In genomic region chr12:58415716-58416115, GRCh38 we compare ENCODE assay signal across 22 cellular contexts.
A peak's percentile ranks its signal among the peaks of the same experiment; 100 is the strongest.
DNase-seq lines count a peak whose midpoint lies in the region; ATAC-seq, FAIRE-seq and TF ChIP-seq lines count a peak whose summit lies in the region.
"Had no signal": no experiment of that assay in that cellular context is flagged by ENCODE, and none has a peak within 500 bp of the region (broad histone marks: within the 10 kb centered on the region; RNA-seq: fewer than 3 reads in every experiment).

No MANE protein-coding gene starts in this region.

- no peaks in the 10 kb centered on the region for H3K36me3 Mint-ChIP-seq in HFFc6 (ENCODE audit: low read depth)
- H3K36me3 Mint-ChIP-seq: CD4-positive, CD25-positive, alpha-beta regulatory T cell; natural killer cell treated with Interleukin-12 subunit alpha and Interleukin-12 subunit beta and Interleukin-15 and Interleukin-18, amount 100 ng/mL, for 72 hours had no signal

- CTCF ChIA-PET in A549 (lab: Yijun Ruan, JAX): interaction anchor here (0.8 to 1.9 kb wide), 6 partner anchors 10 to 734 kb away, joined by 3 to 5 read pairs (median 4); no protein-coding TSS in a partner anchor

- peak overlapping the region; percentile 83 for H3K27ac Mint-ChIP-seq in HFFc6
- H3K27ac Mint-ChIP-seq: CD4-positive, CD25-positive, alpha-beta regulatory T cell; natural killer cell treated with Interleukin-12 subunit alpha and Interleukin-12 subunit beta and Interleukin-15 and Interleukin-18, amount 100 ng/mL, for 72 hours had no signal

- H3K36me3 ChIP-seq in adipocyte (ENCODE audit: control insufficient read depth, insufficient read depth, low read length, severe bottlenecking): no peaks in the 10 kb centered on the region
- no peaks in the 10 kb centered on the region for H3K36me3 ChIP-seq in mesodermal cell (ENCODE audit: control insufficient read depth, insufficient read depth, low read length)
- H3K36me3 ChIP-seq: suprapubic skin had no signal

- H3K4me3 Mint-ChIP-seq in HFFc6: no peak overlapping the region
- H3K4me3 Mint-ChIP-seq: CD4-positive, CD25-positive, alpha-beta regulatory T cell; natural killer cell treated with Interleukin-12 subunit alpha and Interleukin-12 subunit beta and Interleukin-15 and Interleukin-18, amount 100 ng/mL, for 72 hours had no signal

- peak overlapping the region; percentile 56 to 73 for H3K27ac ChIP-seq in A549
- peak overlapping the region; percentile 68 for H3K27ac ChIP-seq in mesodermal cell (ENCODE audit: low read depth, low read length, severe bottlenecking)
- H3K27ac ChIP-seq: suprapubic skin had no signal

- no peaks in the 10 kb centered on the region for H3K9me3 Mint-ChIP-seq in HFFc6

- peaks cover 67% of the 10 kb centered on the region for H3K4me1 Mint-ChIP-seq in HFFc6 (ENCODE audit: low read depth)

- H3K4me2 ChIP-seq in A549: peak overlapping the region; percentile 24; the same call in 2 of the 3 replicates

- H3K9me3 ChIP-seq in A549 (no peaks in the 10 kb centered on the region), adipocyte (ENCODE audit: control insufficient read depth, low read length) (no peaks in the 10 kb centered on the region), mesodermal cell (ENCODE audit: control insufficient read depth, low read length) (no peaks in the 10 kb centered on the region)
- H3K9me3 ChIP-seq: suprapubic skin had no signal

- no peak for TF ChIP-seq RAD21 in A549 (conservative IDR thresholded peaks at IDR 0.05 in 1 of 2, IDR thresholded peaks at IDR 0.05 in 1 of 2)

- H3K27me3 Mint-ChIP-seq in HFFc6 (ENCODE audit: insufficient read depth): no peaks in the 10 kb centered on the region; the same call in 1 of the 2 replicates

- H3K4me3 ChIP-seq in A549 (no peak overlapping the region), adipocyte (ENCODE audit: low read length) (no peak overlapping the region), mesodermal cell (ENCODE audit: extremely low read depth, insufficient read depth, low read length, poor library complexity, severe bottlenecking) (no peak overlapping the region)
- H3K4me3 ChIP-seq: suprapubic skin had no signal

- peak overlapping the region; percentile 80 for H3K9ac ChIP-seq in adipocyte (ENCODE audit: low read length)

- peak; percentile 28 to 48; a peak in 3 of 6 replicates for ATAC-seq in A549
- ATAC-seq in HG03457 (IDR thresholded peaks at IDR 0.05; ENCODE audit: unreplicated experiment): no peak
- ATAC-seq in HG02610 (IDR thresholded peaks at IDR 0.05; ENCODE audit: unreplicated experiment): no peak
- ATAC-seq in GM21786 (IDR thresholded peaks at IDR 0.05; ENCODE audit: unreplicated experiment): no peak
- ATAC-seq: natural killer cell treated with Interleukin-12 subunit alpha and Interleukin-12 subunit beta and Interleukin-15 and Interleukin-18, amount 100 ng/mL, for 72 hours had no signal

- H3K4me1 ChIP-seq in A549 (peaks cover 52% of the 10 kb centered on the region), adipocyte (ENCODE audit: control insufficient read depth, insufficient read depth, low read length) (peaks cover 59% of the 10 kb centered on the region), mesodermal cell (ENCODE audit: control insufficient read depth, insufficient read depth, low read length, poor library complexity, severe bottlenecking) (peaks cover 23% of the 10 kb centered on the region)

- POLR2A ChIA-PET in A549 (lab: Yijun Ruan, JAX): no interaction called here

- TF ChIP-seq POLR2A in A549 (IDR thresholded peaks at IDR 0.05; ENCODE audit: low read length): no peak

- no peak for TF ChIP-seq EP300 in A549 (IDR thresholded peaks at IDR 0.05)

- no peak for FAIRE-seq in A549 (lab: Jason Lieb, UNC)
- FAIRE-seq: A204.1, islet of Langerhans had no signal

- TF ChIP-seq CTCF in A549 (IDR thresholded peaks at IDR 0.05): no peak
- TF ChIP-seq CTCF in HFFc6 (IDR thresholded peaks at IDR 0.05): no peak

- DNase-seq in A549 (ENCODE audit: low read depth in 1 of 2, low spot score in 1 of 2): no peak
- DNase-seq in HFFc6: no peak
- no peak for DNase-seq in adipocyte (ENCODE audit: low read depth)
- DNase-seq in NCI-H774 (lab: John Stamatoyannopoulos, UW): no peak
- DNase-seq: activated CD4-positive, alpha-beta T cell treated with anti-CD3 and anti-CD28 coated beads for 4 hours; activated gamma-delta T cell treated with Interleukin-2 at 50 U/mL for 16 hours; CD4-positive, CD25-positive, alpha-beta regulatory T cell; central memory CD4-positive, alpha-beta T cell; DMS79; effector CD8-positive, alpha-beta T cell; KG1; NCI-H1092 treated with DMSO at 0.1 percent for 48 hours; NCI-H82; RPMI8226 had no signal

- no peaks in the 10 kb centered on the region for H3K27me3 ChIP-seq in adipocyte (replicated peaks; ENCODE audit: control insufficient read depth, insufficient read depth, low read length)
- H3K27me3 ChIP-seq: suprapubic skin had no signal

TF ChIP-seq in A549, 52 proteins besides CTCF, POLR2A, EP300 and RAD21 (continues in another document):
- no peak for TF ChIP-seq NFE2L2 (conservative IDR thresholded peaks at IDR 0.05; ENCODE audit: low read length)
- no peak for TF ChIP-seq NPAS2 (CRISPR knock-in tag; IDR thresholded peaks at IDR 0.05; ENCODE audit: borderline replicate concordance)
- TF ChIP-seq HES2 (IDR thresholded peaks at IDR 0.05): no peak
- no peak for TF ChIP-seq PBX3 (IDR thresholded peaks at IDR 0.05)
- TF ChIP-seq BCL3 (IDR thresholded peaks at IDR 0.05): no peak
- TF ChIP-seq ZNF302 (CRISPR knock-in tag; IDR thresholded peaks at IDR 0.05): no peak
- TF ChIP-seq FOXS1 (CRISPR knock-in tag; IDR thresholded peaks at IDR 0.05): no peak
- no peak for TF ChIP-seq HDAC2 (IDR thresholded peaks at IDR 0.05)
- TF ChIP-seq REST (IDR thresholded peaks at IDR 0.05): no peak
- no peak for TF ChIP-seq SREBF2 (IDR thresholded peaks at IDR 0.05)
- no peak for TF ChIP-seq BHLHE40 (IDR thresholded peaks at IDR 0.05; ENCODE audit: low read depth, low read length)
- no peak for TF ChIP-seq ZFP36 (IDR thresholded peaks at IDR 0.05; ENCODE audit: borderline replicate concordance, partially characterized antibody)
- no peak for TF ChIP-seq HOXA7 (CRISPR knock-in tag; IDR thresholded peaks at IDR 0.05)

Comparison
In these comparisons a context has a peak if more than half of its experiments do, and no peak if none do; other contexts are left out.
1. ATAC-seq: peak in A549 (2 of 2); none in HG03457 (single experiment), HG02610 (single experiment) and GM21786 (single experiment).